10 cellular contexts compared by ENCODE assay signal in the genomic region with DNA sequence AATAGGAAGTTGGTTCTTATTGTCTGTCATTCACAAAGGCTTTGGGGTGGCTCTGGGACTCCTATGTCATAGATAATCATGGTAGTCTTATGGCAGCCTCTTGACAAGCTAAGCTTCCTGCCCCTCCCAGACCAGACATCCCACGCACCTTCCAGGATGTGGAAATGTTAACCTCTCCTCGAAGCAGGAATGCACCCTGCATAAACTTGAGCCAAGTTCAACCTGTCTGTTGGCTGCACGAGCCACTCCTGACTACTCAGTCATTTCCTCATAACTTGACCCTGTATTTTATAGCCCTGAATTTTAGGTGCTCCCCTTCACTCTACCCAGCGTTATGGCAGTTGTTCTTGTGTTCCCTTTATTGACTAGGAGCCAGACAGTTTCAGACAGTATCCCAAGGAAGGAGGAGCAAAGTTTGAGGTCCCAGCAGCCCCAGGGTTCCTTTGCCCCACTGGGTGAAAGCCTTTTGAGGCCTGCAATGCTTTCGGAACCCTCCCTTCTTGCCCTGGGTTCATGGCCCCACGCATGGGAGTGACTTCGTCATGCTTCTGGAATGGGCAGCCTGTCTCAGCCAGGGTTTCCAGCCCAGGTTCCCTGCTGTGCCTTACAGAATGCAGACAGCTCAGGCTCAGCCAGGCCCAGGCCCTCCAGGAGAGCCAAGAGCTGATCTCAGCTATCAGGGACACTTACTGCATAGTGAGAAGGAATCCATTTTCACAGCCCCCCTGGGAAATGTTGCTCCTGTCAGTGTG. TPM values are rescaled to one million over a fixed set of nuclear protein-coding genes. Genes with fewer than 3 reads are reported as not detected.
DNase-seq lines count a peak whose midpoint lies in the region; ATAC-seq and TF ChIP-seq lines count a peak whose summit lies in the region.
"Had no signal": no experiment of that assay in that cellular context is flagged by ENCODE, and none has a peak within 500 bp of the region (broad histone marks: within the 10 kb centered on the region; RNA-seq: fewer than 3 reads in every experiment).

No MANE protein-coding gene starts in this region.

- CTCF ChIA-PET in PC-9 (lab: Charles Lee), result interaction anchor here (0.6 kb wide), 1 partner anchor 10 kb away, joined by 3 read pairs; no protein-coding TSS in a partner anchor
- CTCF ChIA-PET in activated CD4-positive, alpha-beta memory T cell treated with anti-CD3 and anti-CD28 coated beads, Interleukin-2, amount 10 ng/mL, durations not matched to agents 7 days and 5 days (lab: Charles Lee), result no interaction called here

- intact Hi-C loops in PC-9 (cut with micrococcal nuclease; ENCODE audit: unreplicated experiment), result loop anchor here (1.0 to 5.0 kb wide), 2 partner anchors 36 to 103 kb away; no protein-coding TSS in a partner anchor

- peak overlapping the region; percentile 83 for H3K27ac ChIP-seq in PC-9

- no peak overlapping the region for H3K4me3 Mint-ChIP-seq in activated CD4-positive, alpha-beta memory T cell treated with anti-CD3 and anti-CD28 coated beads, Interleukin-2, amount 10 ng/mL, durations not matched to agents 7 days and 5 days
- H3K4me3 Mint-ChIP-seq: CD4-positive, CD25-positive, alpha-beta regulatory T cell; memory B cell had no signal

- DNase-seq in AG08396 (ENCODE audit: low spot score), result peak; percentile 61
- DNase-seq in PC-9, result peak; percentile 86 to 91
- peak; percentile 65 for DNase-seq in fibroblast of the conjunctiva (ENCODE audit: low read depth)
- peak; percentile 89 for DNase-seq in non-pigmented ciliary epithelial cell (ENCODE audit: low read depth)
- DNase-seq in cortex of kidney (lab: John Stamatoyannopoulos, UW), result no peak
- no peak for DNase-seq in activated CD4-positive, alpha-beta memory T cell treated with anti-CD3 and anti-CD28 coated beads, Interleukin-2, amount 10 ng/mL, durations not matched to agents 7 days and 5 days
- DNase-seq in activated CD8-positive, alpha-beta memory T cell treated with anti-CD3 and anti-CD28 coated beads, Interleukin-2, amount 50 U/mL, for 48 hours, result no peak
- DNase-seq: CD4-positive, CD25-positive, alpha-beta regulatory T cell had no signal

- H3K9me2 ChIP-seq in PC-9 (ENCODE audit: insufficient read depth), result no peaks in the 10 kb centered on the region

- no peaks in the 10 kb centered on the region for H3K9me3 ChIP-seq in PC-9 (ENCODE audit: insufficient read depth, low read depth)

- no peaks in the 10 kb centered on the region for H3K36me3 Mint-ChIP-seq in activated CD4-positive, alpha-beta memory T cell treated with anti-CD3 and anti-CD28 coated beads, Interleukin-2, amount 10 ng/mL, durations not matched to agents 7 days and 5 days (ENCODE audit: low read depth)
- H3K36me3 Mint-ChIP-seq: CD4-positive, CD25-positive, alpha-beta regulatory T cell; memory B cell had no signal

- no peaks in the 10 kb centered on the region for H3K27me3 ChIP-seq in PC-9 (ENCODE audit: insufficient read depth, low read depth)

- H3K4me1 ChIP-seq in PC-9 (replicated peaks; ENCODE audit: insufficient read depth), result peaks cover 71% of the 10 kb centered on the region

- BruUV-seq in PC-9 (replicated peaks; lab: Mats Ljungman, UMichigan), result TSS peak; percentile 88

- TF ChIP-seq CTCF in PC-9 (conservative IDR thresholded peaks at IDR 0.05), result no peak

- H3K36me3 ChIP-seq in PC-9 (ENCODE audit: low read depth), result no peaks in the 10 kb centered on the region

- POLR2A ChIA-PET in PC-9 (lab: Charles Lee; ENCODE audit: unreplicated experiment), result interaction anchor here (0.5 to 1.0 kb wide), 4 partner anchors 12 to 273 kb away, joined by 3 to 13 read pairs (median 8); partner anchors contain the start of gene ZNF397
- POLR2A ChIA-PET in activated CD4-positive, alpha-beta memory T cell treated with anti-CD3 and anti-CD28 coated beads, Interleukin-2, amount 10 ng/mL, durations not matched to agents 7 days and 5 days (lab: Charles Lee), result interaction anchor here (0.9 kb wide), 1 partner anchor 53 kb away, joined by 3 read pairs; no protein-coding TSS in a partner anchor

- H3K27ac Mint-ChIP-seq in activated CD4-positive, alpha-beta memory T cell treated with anti-CD3 and anti-CD28 coated beads, Interleukin-2, amount 10 ng/mL, durations not matched to agents 7 days and 5 days, result no peak overlapping the region
- H3K27ac Mint-ChIP-seq: CD4-positive, CD25-positive, alpha-beta regulatory T cell; memory B cell had no signal

- no peaks in the 10 kb centered on the region for H3K4me1 Mint-ChIP-seq in activated CD4-positive, alpha-beta memory T cell treated with anti-CD3 and anti-CD28 coated beads, Interleukin-2, amount 10 ng/mL, durations not matched to agents 7 days and 5 days
- H3K4me1 Mint-ChIP-seq: CD4-positive, CD25-positive, alpha-beta regulatory T cell had no signal

- H3K27me3 Mint-ChIP-seq in activated CD4-positive, alpha-beta memory T cell treated with anti-CD3 and anti-CD28 coated beads, Interleukin-2, amount 10 ng/mL, durations not matched to agents 7 days and 5 days, result no peaks in the 10 kb centered on the region
- H3K27me3 Mint-ChIP-seq: CD4-positive, CD25-positive, alpha-beta regulatory T cell; memory B cell had no signal

- H3K4me3 ChIP-seq in PC-9, result no peak overlapping the region

- peaks cover 8% of the 10 kb centered on the region; the same call in 1 of the 2 replicates for H3K79me2 ChIP-seq in PC-9 (ENCODE audit: low read depth)

- no peak for ATAC-seq in GM21390 (IDR thresholded peaks at IDR 0.05; ENCODE audit: unreplicated experiment)

- no peaks in the 10 kb centered on the region for H3K9me3 Mint-ChIP-seq in activated CD4-positive, alpha-beta memory T cell treated with anti-CD3 and anti-CD28 coated beads, Interleukin-2, amount 10 ng/mL, durations not matched to agents 7 days and 5 days

- H4K20me1 ChIP-seq in PC-9 (ENCODE audit: insufficient read depth), result no peaks in the 10 kb centered on the region

- peaks cover 41% of the 10 kb centered on the region for H3F3A ChIP-seq in PC-9 (ENCODE audit: insufficient read depth, low read depth)

- H2AFZ ChIP-seq in PC-9, result peak overlapping the region; percentile 68; the same call in 1 of the 2 replicates

- peak overlapping the region; percentile 48 for H3K4me2 ChIP-seq in PC-9

RNA-seq across cellular contexts. Expression of gene INO80C, which starts 15.6 kb away (rescaled TPM):
- total RNA-seq in PC-9 (2021), result 23.9 and 29.5 TPM in 2 replicates
- 10 to 100 TPM; 18.4 to 18.8 TPM for total RNA-seq in activated CD4-positive, alpha-beta memory T cell treated with anti-CD3 and anti-CD28 coated beads, Interleukin-2, amount 10 ng/mL, durations not matched to agents 7 days and 5 days

Comparison
In these comparisons a context has a peak if more than half of its experiments do, and no peak if none do; other contexts are left out.
1. DNase-seq: peak in AG08396 (single experiment), PC-9 (2 of 2), fibroblast of the conjunctiva (single experiment) and non-pigmented ciliary epithelial cell (single experiment); none in cortex of kidney (single experiment), activated CD4-positive, alpha-beta memory T cell treated with anti-CD3 and anti-CD28 coated beads, Interleukin-2, amount 10 ng/mL, durations not matched to agents 7 days and 5 days (single experiment) and activated CD8-positive, alpha-beta memory T cell treated with anti-CD3 and anti-CD28 coated beads, Interleukin-2, amount 50 U/mL, for 48 hours (single experiment).